In the genomic region with DNA sequence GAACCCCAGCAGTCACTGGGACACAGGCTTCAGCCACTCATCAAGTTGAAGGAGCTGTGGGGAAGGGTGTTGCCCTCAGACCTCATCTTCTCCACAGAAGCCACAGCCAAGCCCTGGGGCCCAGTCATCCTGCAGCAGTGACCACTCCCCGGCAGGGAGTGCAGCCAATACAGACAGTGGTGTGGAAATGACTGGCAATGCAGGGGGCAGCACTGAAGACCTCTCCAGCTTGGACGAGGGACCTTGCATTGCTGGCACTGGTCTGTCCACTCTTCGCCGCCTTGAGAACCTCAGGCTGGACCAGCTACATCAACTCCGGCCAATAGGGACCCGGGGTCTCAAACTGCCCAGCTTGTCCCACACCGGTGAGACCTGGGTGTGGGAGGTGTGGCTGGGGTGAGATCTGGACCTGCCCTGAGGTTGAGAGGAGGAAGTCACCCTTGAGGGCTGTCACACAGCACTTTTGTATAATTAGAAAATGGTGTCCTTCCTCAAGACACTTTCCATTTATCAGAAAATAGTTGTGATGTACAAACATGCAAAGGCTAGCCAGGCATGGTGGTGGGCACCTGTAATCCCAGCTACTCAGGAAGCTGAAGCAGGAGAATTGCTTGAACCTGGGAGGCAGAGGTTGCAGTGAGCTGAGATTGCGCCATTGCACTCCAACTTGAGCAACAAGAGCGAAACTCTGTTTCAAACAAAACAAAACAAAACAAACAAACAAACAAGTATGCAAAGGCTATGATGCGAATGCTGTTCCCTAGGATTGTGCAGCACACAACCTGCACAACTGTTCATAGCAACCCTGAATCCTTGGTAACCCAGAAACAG, we compare ENCODE assay signal across 23 cellular contexts. TPM values are rescaled to one million over a fixed set of nuclear protein-coding genes. Genes with fewer than 3 reads are reported as not detected.
A peak's percentile ranks its signal among the peaks of the same experiment; 100 is the strongest.
DNase-seq lines count a peak whose midpoint lies in the region; ATAC-seq, FAIRE-seq and TF ChIP-seq lines count a peak whose summit lies in the region.
"Had no signal": no experiment of that assay in that cellular context is flagged by ENCODE, and none has a peak within 500 bp of the region (broad histone marks: within the 10 kb centered on the region; RNA-seq: fewer than 3 reads in every experiment).

No MANE protein-coding gene starts in this region.

- H3K4me2 ChIP-seq in GM12878 (ENCODE audit: control insufficient read depth, insufficient read depth), result no peak overlapping the region
- H3K4me2 ChIP-seq: KMS-11, smooth muscle cell had no signal

- peaks cover 3% of the 10 kb centered on the region for H3K79me2 ChIP-seq in GM12878 (ENCODE audit: control insufficient read depth, insufficient read depth, low read length)

- RAD21 ChIA-PET in GM12878 (lab: Charles Lee; ENCODE audit: unreplicated experiment), result interaction anchor here (1.4 kb wide), 1 partner anchor 11 kb away, joined by 3 read pairs; no protein-coding TSS in a partner anchor

- H3K27me3 ChIP-seq in GM12878 (replicated peaks in 1 of 2; ENCODE audit: control insufficient read depth in 2 of 2, insufficient read depth in 2 of 2, low read length in 1 of 2) (no peaks in the 10 kb centered on the region), neutrophil (no peaks in the 10 kb centered on the region)
- H3K27me3 ChIP-seq: body of pancreas had no signal

- TF ChIP-seq RAD21 in GM12878 (IDR thresholded peaks at IDR 0.05; ENCODE audit: insufficient read depth, low read depth, low read length), result no peak

- POLR2A ChIA-PET in GM12878 (lab: Charles Lee), result no interaction called here

- H3K4me1 ChIP-seq in GM12878 (ENCODE audit: control insufficient read depth, insufficient read depth, low read length) (peaks cover 4% of the 10 kb centered on the region; the same call in 1 of the 2 replicates), neutrophil (ENCODE audit: control insufficient read depth in 1 of 2, insufficient read depth in 1 of 2, low read depth in 1 of 2, low read length in 1 of 2) (peaks cover 81 to 88% of the 10 kb centered on the region in 2 experiments)
- H3K4me1 ChIP-seq: body of pancreas had no signal

- H3K9me3 ChIP-seq in GM12878 (replicated peaks; ENCODE audit: control insufficient read depth, insufficient read depth, low read length) (no peaks in the 10 kb centered on the region), neutrophil (no peaks in the 10 kb centered on the region)
- H3K9me3 ChIP-seq: body of pancreas, heart right ventricle had no signal

- FAIRE-seq in GM12878 (lab: Jason Lieb, UNC), result no peak

- TF ChIP-seq CTCF in GM12878 (IDR thresholded peaks at IDR 0.05 in 2 of 3, conservative IDR thresholded peaks at IDR 0.05 in 1 of 3; ENCODE audit: control insufficient read depth in 2 of 3, extremely low read depth in 1 of 3, insufficient read depth in 1 of 3, low read depth in 3 of 3, low read length in 3 of 3) (no peak), neutrophil (IDR thresholded peaks at IDR 0.05) (peak; percentile 4)

- intact Hi-C loops in GM12878 (cut with micrococcal nuclease; ENCODE audit: unreplicated experiment), result loop anchor here (10.0 kb wide), 1 partner anchor 285 kb away; a partner anchor contains a TSS

- no peak for TF ChIP-seq EP300 in GM12878 (IDR thresholded peaks at IDR 0.05; ENCODE audit: borderline replicate concordance in 1 of 2, control insufficient read depth in 1 of 2, low read depth in 2 of 2, low read length in 2 of 2)

- 86% methylated on average over 10 of the region's 10 CpGs for WGBS in GM12878 (ENCODE audit: insufficient coverage, insufficient replicate concordance, low lambda C conversion rate, missing lambda C conversion rate)

- no TSS peak for BruUV-seq in GM12878 (replicated peaks; lab: Mats Ljungman, UMichigan)

- H3K36me3 ChIP-seq in GM12878 (ENCODE audit: control insufficient read depth in 2 of 2, insufficient read depth in 2 of 2, low read length in 1 of 2) (peaks cover 0 to 26% of the 10 kb centered on the region in 2 experiments), neutrophil (peaks cover 91% of the 10 kb centered on the region)

- no peak overlapping the region for H2AFZ ChIP-seq in GM12878 (ENCODE audit: control insufficient read depth, low read depth, low read length)

- no peak for TF ChIP-seq POLR2A in GM12878 (IDR thresholded peaks at IDR 0.05; ENCODE audit: low read depth, low read length)

- in situ Hi-C loops in GM12878 (cut with MboI), result no loop called here

- CTCF ChIA-PET in GM12878 (lab: Yijun Ruan, JAX), result interaction anchor here (0.7 to 2.0 kb wide), 4 partner anchors 11 to 55 kb away, joined by 3 to 6 read pairs (median 5); a partner anchor contains a TSS

- peak; percentile 55 for DNase-seq in OCI-M1 (lab: John Stamatoyannopoulos, UW)
- no peak for DNase-seq in GM12878 (ENCODE audit: low read depth, low spot score)
- no peak for DNase-seq in activated CD4-positive, CD25-positive, alpha-beta regulatory T cell treated with anti-CD3 and anti-CD28 coated beads, Interleukin-2, amount 50 U/mL, for 72 hours
- no peak for DNase-seq in NCI-H524 (lab: John Stamatoyannopoulos, UW)
- DNase-seq: body of pancreas, EL, H7, heart right ventricle, left cardiac atrium, NCI-H146, NCI-H2171 treated with DMSO at 0.1 percent for 48 hours, NCI-H524 treated with DMSO at 0.1 percent for 48 hours, occipital lobe, RPMI8226 had no signal

- H3K4me3 ChIP-seq in GM12878 (no peak overlapping the region), neutrophil (ENCODE audit: low read depth in 1 of 2, low read length in 1 of 2) (peak overlapping the region; percentile 48 to 97)
- H3K4me3 ChIP-seq: body of pancreas, heart right ventricle, SK-N-MC, smooth muscle cell had no signal

- SMC1A ChIA-PET in GM12878 (lab: Charles Lee; ENCODE audit: uncharacterized antibody, unreplicated experiment), result interaction anchor here (1.5 kb wide), 1 partner anchor 256 kb away, joined by 3 read pairs; no protein-coding TSS in a partner anchor

- ATAC-seq in GM12878, result peak; percentile 13; the same call in 1 of the 3 replicates
- no peak for ATAC-seq in HG03432 (IDR thresholded peaks at IDR 0.05; ENCODE audit: unreplicated experiment)
- ATAC-seq: body of pancreas, heart right ventricle, left cardiac atrium had no signal

- no peaks in the 10 kb centered on the region for H4K20me1 ChIP-seq in GM12878 (ENCODE audit: control insufficient read depth, insufficient read depth)

- H3K27ac ChIP-seq in GM12878 (ENCODE audit: control insufficient read depth, insufficient read depth) (no peak overlapping the region), neutrophil (peak overlapping the region; percentile 99)
- H3K27ac ChIP-seq: body of pancreas, heart right ventricle, KMS-11, SK-N-MC had no signal

- no peak overlapping the region for H3K9ac ChIP-seq in GM12878 (ENCODE audit: control insufficient read depth, insufficient read depth, low read length)
- H3K9ac ChIP-seq: KMS-11 had no signal

RNA-seq across cellular contexts. Expression of a gene that starts 10.0 kb away (rescaled TPM):
- 0.51 and 0.69 TPM in 2 replicates for total RNA-seq in GM12878 (2013; cell fraction: nucleolus; rRNA removed)
- total RNA-seq in GM12878 (2014; rRNA removed) (0.71 and 1.0 TPM in 2 replicates), GM12878 (2014; rRNA removed; fragmentation: Illumina TruSeq; extraction: Trizol) (0.31 and 0.32 TPM in 2 replicates), GM12878 (2021) (1.1 and 1.2 TPM in 2 replicates)
- 0.33 TPM for polyA plus RNA-seq in GM12878 (2011; ENCODE audit: low read depth)
- polyA plus RNA-seq in GM12878 (2011; rRNA removed) (0.97 and 1.2 TPM in 2 replicates), GM12878 (2014; fragmentation: Illumina TruSeq; extraction: Trizol) (0.32 and 0.79 TPM in 2 replicates), GM12878 (2014; fragmentation: Nextera tagmentation; extraction: Ambion mirVana) (under 1 TPM; 0.32 to 0.46 TPM), GM12878 (2014; rRNA removed) (0.53 and 1.4 TPM in 2 replicates), GM12878 (2016; fragmentation: Nextera tagmentation; extraction: Ambion mirVana) (under 1 TPM; 0.27 to 0.82 TPM)
- polyA plus RNA-seq in GM12878 (2011; cell fraction: cytosol; rRNA removed), result 0.96 and 1.5 TPM in 2 replicates
- polyA plus RNA-seq in GM12878 (2011; cell fraction: nucleus; rRNA removed), result 4.4 and 6.4 TPM in 2 replicates
- polyA plus RNA-seq in GM12878 (2012), result 0.19 and 0.28 TPM in 2 replicates
- polyA minus RNA-seq in GM12878 (2011; rRNA and poly(A)+ RNA removed), result 0.98 and 1.5 TPM in 2 replicates
- polyA minus RNA-seq in GM12878 (2011; cell fraction: cytosol; rRNA and poly(A)+ RNA removed), result 0.31 TPM in 1 of 2 replicates, not detected in the other
- polyA minus RNA-seq in GM12878 (2011; cell fraction: nucleus; rRNA and poly(A)+ RNA removed), result 0.38 and 0.97 TPM in 2 replicates
- total RNA-seq: epithelial cell of proximal tubule had no signal

RNA-seq across cellular contexts. Expression of a gene that starts 10.1 kb away (rescaled TPM):
- total RNA-seq in GM12878 (2013; cell fraction: nucleolus; rRNA removed), result 37.8 and 38.9 TPM in 2 replicates
- 78.1 and 79.8 TPM in 2 replicates for total RNA-seq in GM12878 (2014; rRNA removed)
- total RNA-seq in GM12878 (2014; rRNA removed; fragmentation: Illumina TruSeq; extraction: Trizol), result 47.3 and 51.7 TPM in 2 replicates
- 101 and 102 TPM in 2 replicates for total RNA-seq in GM12878 (2021)
- polyA plus RNA-seq in GM12878 (2011; ENCODE audit: low read depth), result 72.3 TPM
- 42.5 and 68.9 TPM in 2 replicates for polyA plus RNA-seq in GM12878 (2011; rRNA removed)
- 45.6 and 45.9 TPM in 2 replicates for polyA plus RNA-seq in GM12878 (2011; cell fraction: cytosol; rRNA removed)
- 245 and 345 TPM in 2 replicates for polyA plus RNA-seq in GM12878 (2011; cell fraction: nucleus; rRNA removed)
- polyA plus RNA-seq in GM12878 (2012), result 80.4 and 88.1 TPM in 2 replicates
- polyA plus RNA-seq in GM12878 (2014; fragmentation: Illumina TruSeq; extraction: Trizol), result 63.7 and 89.0 TPM in 2 replicates
- 10 to 100 TPM; 19.5 to 75.6 TPM for polyA plus RNA-seq in GM12878 (2014; fragmentation: Nextera tagmentation; extraction: Ambion mirVana)
- polyA plus RNA-seq in GM12878 (2014; rRNA removed), result 98.7 and 106 TPM in 2 replicates
- polyA plus RNA-seq in GM12878 (2016; fragmentation: Nextera tagmentation; extraction: Ambion mirVana), result 10 to 100 TPM; 71.1 to 81.3 TPM
- 24.9 and 34.8 TPM in 2 replicates for polyA minus RNA-seq in GM12878 (2011; rRNA and poly(A)+ RNA removed)
- polyA minus RNA-seq in GM12878 (2011; cell fraction: cytosol; rRNA and poly(A)+ RNA removed), result 20.1 and 23.3 TPM in 2 replicates
- 35.5 and 59.9 TPM in 2 replicates for polyA minus RNA-seq in GM12878 (2011; cell fraction: nucleus; rRNA and poly(A)+ RNA removed)
- polyA plus RNA-seq: smooth muscle cell had no signal

RNA-seq across cellular contexts. Expression of a gene that starts 14.4 kb away (rescaled TPM):
- total RNA-seq in GM12878 (2013; cell fraction: nucleolus; rRNA removed), result 0.79 and 1.3 TPM in 2 replicates
- total RNA-seq in GM12878 (2014; rRNA removed), result 0.51 and 1.5 TPM in 2 replicates
- 0.36 and 0.78 TPM in 2 replicates for total RNA-seq in GM12878 (2014; rRNA removed; fragmentation: Illumina TruSeq; extraction: Trizol)
- total RNA-seq in GM12878 (2021), result 0.64 and 0.77 TPM in 2 replicates
- 0.16 TPM for polyA plus RNA-seq in GM12878 (2011; ENCODE audit: low read depth)
- polyA plus RNA-seq in GM12878 (2011; rRNA removed), result 2.2 and 2.5 TPM in 2 replicates
- 3.1 and 4.4 TPM in 2 replicates for polyA plus RNA-seq in GM12878 (2011; cell fraction: cytosol; rRNA removed)
- polyA plus RNA-seq in GM12878 (2011; cell fraction: nucleus; rRNA removed), result 1.3 and 1.9 TPM in 2 replicates
- polyA plus RNA-seq in GM12878 (2012), result 0.12 and 0.73 TPM in 2 replicates
- 0.38 and 0.70 TPM in 2 replicates for polyA plus RNA-seq in GM12878 (2014; fragmentation: Illumina TruSeq; extraction: Trizol)
- under 1 TPM; 0.13 to 0.18 TPM for polyA plus RNA-seq in GM12878 (2014; fragmentation: Nextera tagmentation; extraction: Ambion mirVana)
- polyA plus RNA-seq in GM12878 (2014; rRNA removed), result 0.58 and 1.9 TPM in 2 replicates
- polyA plus RNA-seq in GM12878 (2016; fragmentation: Nextera tagmentation; extraction: Ambion mirVana), result under 1 TPM; 0.09 to 0.14 TPM
- 2.8 and 6.2 TPM in 2 replicates for polyA minus RNA-seq in GM12878 (2011; rRNA and poly(A)+ RNA removed)
- polyA minus RNA-seq in GM12878 (2011; cell fraction: cytosol; rRNA and poly(A)+ RNA removed), result 1.6 and 2.0 TPM in 2 replicates
- 3.5 and 6.3 TPM in 2 replicates for polyA minus RNA-seq in GM12878 (2011; cell fraction: nucleus; rRNA and poly(A)+ RNA removed)
- total RNA-seq: body of pancreas, cerebellum, left cardiac atrium, occipital lobe, subcutaneous adipose tissue had no signal

RNA-seq across cellular contexts. Expression of a gene that starts 18.3 kb away (rescaled TPM):
- total RNA-seq in GM12878 (2013; cell fraction: nucleolus; rRNA removed), result 122 and 126 TPM in 2 replicates
- total RNA-seq in GM12878 (2014; rRNA removed) (138 and 155 TPM in 2 replicates), GM12878 (2014; rRNA removed; fragmentation: Illumina TruSeq; extraction: Trizol) (132 and 151 TPM in 2 replicates), GM12878 (2021) (208 and 212 TPM in 2 replicates)
- 84.1 TPM for polyA plus RNA-seq in GM12878 (2011; ENCODE audit: low read depth)
- polyA plus RNA-seq in GM12878 (2011; rRNA removed) (61.9 and 108 TPM in 2 replicates), GM12878 (2014; fragmentation: Illumina TruSeq; extraction: Trizol) (161 and 221 TPM in 2 replicates), GM12878 (2014; fragmentation: Nextera tagmentation; extraction: Ambion mirVana) (100 to 1,000 TPM in 1 of 2 experiments, 10 to 100 TPM in 1; 72.3 to 129 TPM), GM12878 (2014; rRNA removed) (137 and 156 TPM in 2 replicates), GM12878 (2016; fragmentation: Nextera tagmentation; extraction: Ambion mirVana) (100 to 1,000 TPM; 255 to 270 TPM)
- polyA plus RNA-seq in GM12878 (2011; cell fraction: cytosol; rRNA removed), result 94.9 and 95.4 TPM in 2 replicates
- 477 and 501 TPM in 2 replicates for polyA plus RNA-seq in GM12878 (2011; cell fraction: nucleus; rRNA removed)
- polyA plus RNA-seq in GM12878 (2012), result 85.5 and 109 TPM in 2 replicates
- 108 and 144 TPM in 2 replicates for polyA minus RNA-seq in GM12878 (2011; rRNA and poly(A)+ RNA removed)
- 46.5 and 52.1 TPM in 2 replicates for polyA minus RNA-seq in GM12878 (2011; cell fraction: cytosol; rRNA and poly(A)+ RNA removed)
- polyA minus RNA-seq in GM12878 (2011; cell fraction: nucleus; rRNA and poly(A)+ RNA removed), result 102 and 181 TPM in 2 replicates

RNA-seq across cellular contexts. Expression of a gene that starts 35.0 kb away (rescaled TPM):
- 0.39 TPM in 1 of 2 replicates, not detected in the other for total RNA-seq in GM12878 (2013; cell fraction: nucleolus; rRNA removed)
- not detected in 2 replicates for total RNA-seq in GM12878 (2014; rRNA removed)
- not detected in 2 replicates for total RNA-seq in GM12878 (2014; rRNA removed; fragmentation: Illumina TruSeq; extraction: Trizol)
- total RNA-seq in GM12878 (2021), result 0.13 and 0.16 TPM in 2 replicates
- 0.12 TPM for polyA plus RNA-seq in GM12878 (2011; ENCODE audit: low read depth)
- 0.10 TPM in 2 replicates for polyA plus RNA-seq in GM12878 (2011; rRNA removed)
- 0.13 and 0.24 TPM in 2 replicates for polyA plus RNA-seq in GM12878 (2011; cell fraction: cytosol; rRNA removed)
- 0.16 TPM in 2 replicates for polyA plus RNA-seq in GM12878 (2011; cell fraction: nucleus; rRNA removed)
- polyA plus RNA-seq in GM12878 (2012), result 0.12 and 0.17 TPM in 2 replicates
- 0.14 and 0.22 TPM in 2 replicates for polyA plus RNA-seq in GM12878 (2014; fragmentation: Illumina TruSeq; extraction: Trizol)
- polyA plus RNA-seq in GM12878 (2014; fragmentation: Nextera tagmentation; extraction: Ambion mirVana), result under 1 TPM in 1 of 2 experiments, not detected in 1; 0.04 TPM
- 0.14 and 0.22 TPM in 2 replicates for polyA plus RNA-seq in GM12878 (2014; rRNA removed)
- not detected for polyA plus RNA-seq in GM12878 (2016; fragmentation: Nextera tagmentation; extraction: Ambion mirVana)
- 0.22 TPM in 1 of 2 replicates, not detected in the other for polyA minus RNA-seq in GM12878 (2011; rRNA and poly(A)+ RNA removed)
- polyA minus RNA-seq in GM12878 (2011; cell fraction: cytosol; rRNA and poly(A)+ RNA removed), result not detected in 2 replicates
- polyA minus RNA-seq in GM12878 (2011; cell fraction: nucleus; rRNA and poly(A)+ RNA removed), result 0.24 and 0.57 TPM in 2 replicates
- total RNA-seq: body of pancreas, cerebellum, epithelial cell of proximal tubule, fibroblast of villous mesenchyme, H7, left cardiac atrium, occipital lobe, smooth muscle cell, subcutaneous adipose tissue had no signal
